8 cellular contexts compared by ENCODE assay signal in the genomic region with DNA sequence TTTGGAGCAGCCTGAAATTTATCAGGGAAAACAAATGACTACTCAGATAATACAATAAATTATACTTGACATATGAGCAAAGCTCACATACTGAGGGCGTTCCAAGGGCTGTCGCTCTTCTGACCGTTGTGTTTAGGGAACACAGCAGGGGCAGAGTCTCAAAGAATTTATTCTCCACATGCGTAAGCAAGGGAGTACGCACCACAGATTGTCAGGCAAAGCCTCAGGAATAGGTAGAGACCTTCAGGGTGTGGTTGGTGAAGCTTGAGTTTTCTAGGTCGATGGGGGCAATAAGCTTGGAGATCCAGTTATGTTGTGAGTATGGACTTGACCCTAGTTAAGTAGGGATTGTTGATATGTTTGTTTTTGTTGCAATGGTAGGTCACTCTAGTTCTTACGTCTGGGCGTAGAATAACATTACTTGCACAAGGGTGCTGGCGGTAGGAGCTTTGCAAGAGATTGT. TPM values are rescaled to one million over a fixed set of nuclear protein-coding genes. Genes with fewer than 3 reads are reported as not detected.
DNase-seq lines count a peak whose midpoint lies in the region; ATAC-seq and TF ChIP-seq lines count a peak whose summit lies in the region.

No MANE protein-coding gene starts in this region.

- peaks cover 43% of the 10 kb centered on the region for H3K4me1 Mint-ChIP-seq in activated T-helper 17 cell treated with anti-CD3 and anti-CD28 coated beads, Interleukin-2, amount 50 U/mL, for 72 hours

- peak overlapping the region; percentile 4 for H2AFZ ChIP-seq in HCT116 (ENCODE audit: low read depth, low read length, poor library complexity, severe bottlenecking)

- BruUV-seq in HCT116 (replicated peaks; lab: Mats Ljungman, UMichigan), result TSS peak; percentile 53

- H3K36me3 Mint-ChIP-seq in activated T-helper 17 cell treated with anti-CD3 and anti-CD28 coated beads, Interleukin-2, amount 50 U/mL, for 72 hours (ENCODE audit: low read depth), result peaks cover 20% of the 10 kb centered on the region

- TF ChIP-seq POLR2A in HCT116 (IDR thresholded peaks at IDR 0.05; ENCODE audit: borderline replicate concordance, extremely low read depth, insufficient read depth, insufficient read length), result no peak

- H3K27me3 Mint-ChIP-seq in activated T-helper 17 cell treated with anti-CD3 and anti-CD28 coated beads, Interleukin-2, amount 50 U/mL, for 72 hours, result no peaks in the 10 kb centered on the region

- peak overlapping the region; percentile 90 for H3K4me3 Mint-ChIP-seq in activated T-helper 17 cell treated with anti-CD3 and anti-CD28 coated beads, Interleukin-2, amount 50 U/mL, for 72 hours

- DNase-seq in Ammon's horn (ENCODE audit: low spot score) (peak; percentile 29), HCT116 (ENCODE audit: low read depth, low spot score) (no peak), right atrium auricular region (ENCODE audit: low spot score) (no peak), skeletal muscle cell (ENCODE audit: low read depth) (no peak), activated gamma-delta T cell treated with Interleukin-2 at 50 U/mL for 16 hours (no peak)

- H3K9ac ChIP-seq in HCT116 (ENCODE audit: low read length), result peak overlapping the region; percentile 85

- peaks cover 50% of the 10 kb centered on the region for H3K79me2 ChIP-seq in HCT116 (ENCODE audit: insufficient read depth, low read length)

- TF ChIP-seq CTCF in HCT116 (IDR thresholded peaks at IDR 0.05 in 2 of 3, conservative IDR thresholded peaks at IDR 0.05 in 1 of 3; ENCODE audit: borderline replicate concordance in 1 of 3, insufficient read depth in 1 of 3, low read depth in 2 of 3, low read length in 2 of 3) (no peak), right atrium auricular region (IDR thresholded peaks at IDR 0.05) (no peak)

- ATAC-seq in HCT116 (no peak), GM21367 (IDR thresholded peaks at IDR 0.05; ENCODE audit: unreplicated experiment) (no peak), GM21576 (IDR thresholded peaks at IDR 0.05; ENCODE audit: unreplicated experiment) (no peak)
- ATAC-seq in activated T-helper 17 cell treated with anti-CD3 and anti-CD28 coated beads, Interleukin-2, amount 50 U/mL, for 72 hours (replicated peaks), result no peak

- H3K4me3 ChIP-seq in HCT116 (replicated peaks in 1 of 2; ENCODE audit: low read depth in 1 of 2, low read length in 2 of 2) (peak overlapping the region; percentile 77 to 80), right atrium auricular region (peak overlapping the region; percentile 70 to 72), skeletal muscle cell (ENCODE audit: low read depth, low read length) (peak overlapping the region; percentile 84)

- no peaks in the 10 kb centered on the region for H4K20me1 ChIP-seq in HCT116 (ENCODE audit: insufficient read depth)

- no peak for TF ChIP-seq RAD21 in HCT116 (IDR thresholded peaks at IDR 0.05; ENCODE audit: low read depth)

- peak overlapping the region; percentile 81 for H3K27ac Mint-ChIP-seq in activated T-helper 17 cell treated with anti-CD3 and anti-CD28 coated beads, Interleukin-2, amount 50 U/mL, for 72 hours

- no peaks in the 10 kb centered on the region for H3K9me3 Mint-ChIP-seq in activated T-helper 17 cell treated with anti-CD3 and anti-CD28 coated beads, Interleukin-2, amount 50 U/mL, for 72 hours

- no peaks in the 10 kb centered on the region for H3K27me3 ChIP-seq in HCT116 (ENCODE audit: insufficient read depth, low read length)
- no peaks in the 10 kb centered on the region for H3K27me3 ChIP-seq in right atrium auricular region

- RAD21 ChIA-PET in HCT116 (lab: Charles Lee; ENCODE audit: low non-redundant PET in 1 of 2, low total read pairs in 2 of 2, uncharacterized antibody in 2 of 2, unreplicated experiment in 2 of 2), result no interaction called here

- H3K9me3 ChIP-seq in HCT116 (ENCODE audit: control insufficient read depth in 1 of 2, insufficient read depth in 1 of 2, low read depth in 1 of 2, low read length in 2 of 2) (no peaks in the 10 kb centered on the region), right atrium auricular region (no peaks in the 10 kb centered on the region)

- H3K27ac ChIP-seq in HCT116 (ENCODE audit: low read depth, low read length) (no peak overlapping the region), right atrium auricular region (peak overlapping the region; percentile 96)

- CTCF ChIA-PET in HCT116 (lab: Charles Lee), result no interaction called here

- no peaks in the 10 kb centered on the region for H3K36me3 ChIP-seq in HCT116 (ENCODE audit: control insufficient read depth in 1 of 2, insufficient read depth in 2 of 2, low read length in 2 of 2)
- H3K36me3 ChIP-seq in right atrium auricular region, result no peaks in the 10 kb centered on the region

- peaks cover 11 to 38% of the 10 kb centered on the region in 2 experiments for H3K4me1 ChIP-seq in HCT116 (ENCODE audit: control insufficient read depth in 1 of 2, insufficient read depth in 2 of 2, low read length in 2 of 2)
- H3K4me1 ChIP-seq in right atrium auricular region, result peaks cover 0 to 40% of the 10 kb centered on the region in 2 donors

- intact Hi-C loops in HCT116 (cut with micrococcal nuclease), result no loop called here

- H3K4me2 ChIP-seq in HCT116 (ENCODE audit: low read length), result peak overlapping the region; percentile 87

- POLR2A ChIA-PET in HCT116 (lab: Charles Lee), result interaction anchor here (0.5 kb wide), 1 partner anchor 22 kb away, joined by 7 read pairs; no protein-coding TSS in a partner anchor

- H3K9me2 ChIP-seq in HCT116 (ENCODE audit: insufficient read depth), result no peaks in the 10 kb centered on the region

TF ChIP-seq in HCT116, 20 proteins besides CTCF, POLR2A, EP300 and RAD21:
- TF ChIP-seq YY1 (IDR thresholded peaks at IDR 0.05; ENCODE audit: extremely low read depth, insufficient replicate concordance, low read depth, low read length), result no peak
- TF ChIP-seq EGR1 (IDR thresholded peaks at IDR 0.05; ENCODE audit: low read depth), result no peak
TF ChIP-seq in HCT116: peak in this region for 0.

RNA-seq across cellular contexts. Expression of a gene that starts 0.8 kb away (rescaled TPM):
- total RNA-seq in HCT116 (2021; ENCODE audit: unreplicated experiment), result 83.8 TPM
- polyA plus RNA-seq in HCT116 (2012), result 43.3 and 60.5 TPM in 2 replicates
- total RNA-seq in activated T-helper 17 cell treated with anti-CD3 and anti-CD28 coated beads, Interleukin-2, amount 50 U/mL, for 72 hours, result 100 to 1,000 TPM in 1 of 2 donors, 10 to 100 TPM in 1; 71.9 to 118 TPM
- total RNA-seq in right atrium auricular region, result 100 to 1,000 TPM; 175 to 632 TPM
